8 cellular contexts compared by ENCODE assay signal in genomic region chr20:45044084-45044573, GRCh38. TPM values are rescaled to one million over a fixed set of nuclear protein-coding genes. Genes with fewer than 3 reads are reported as not detected.
A peak's percentile ranks its signal among the peaks of the same experiment; 100 is the strongest.
DNase-seq lines count a peak whose midpoint lies in the region; ATAC-seq and TF ChIP-seq lines count a peak whose summit lies in the region.

No MANE protein-coding gene starts in this region.

- no peak overlapping the region for H3K4me3 ChIP-seq in naive thymus-derived CD4-positive, alpha-beta T cell (ENCODE audit: low read length)

- peak; percentile 74 for DNase-seq in COR-L47 (lab: John Stamatoyannopoulos, UW)
- peak; percentile 64 for DNase-seq in NCI-H2227 treated with DMSO at 0.1 percent for 48 hours (lab: John Stamatoyannopoulos, UW)
- peak; percentile 64 to 71 for DNase-seq in erythroblast (lab: John Stamatoyannopoulos, UW)
- peak in 7 of 9 donors; percentile 27 to 69 (median 60) for DNase-seq in naive thymus-derived CD4-positive, alpha-beta T cell

- H3K4me1 Mint-ChIP-seq in naive thymus-derived CD4-positive, alpha-beta T cell, result peaks cover 34 to 85% (median 75%) of the 10 kb centered on the region in 7 donors

- intact Hi-C loops in naive thymus-derived CD4-positive, alpha-beta T cell (cut with micrococcal nuclease), result loop anchor here (1.0 to 2.0 kb wide), 4 partner anchors 15 to 249 kb away; no protein-coding TSS in a partner anchor

- peak overlapping the region; percentile 84 for H3K27ac ChIP-seq in VCaP
- no peak overlapping the region for H3K27ac ChIP-seq in naive thymus-derived CD4-positive, alpha-beta T cell (ENCODE audit: low read depth, low read length)

- H3K27ac Mint-ChIP-seq in naive thymus-derived CD4-positive, alpha-beta T cell, result peak overlapping the region; percentile 5 to 78 (median 61)

- peak; percentile 64 for ATAC-seq in GM21619 (IDR thresholded peaks at IDR 0.05; ENCODE audit: unreplicated experiment)
- ATAC-seq in naive thymus-derived CD4-positive, alpha-beta T cell, result peak; percentile 92
- ATAC-seq in GM18870 (IDR thresholded peaks at IDR 0.05; ENCODE audit: unreplicated experiment), result no peak
- ATAC-seq in HG03045 (IDR thresholded peaks at IDR 0.05; ENCODE audit: unreplicated experiment), result no peak

- no peaks in the 10 kb centered on the region for H3K27me3 ChIP-seq in naive thymus-derived CD4-positive, alpha-beta T cell (ENCODE audit: control insufficient read depth in 2 of 2, insufficient read depth in 2 of 2, low read length in 2 of 2)

- CTCF ChIA-PET in naive thymus-derived CD4-positive, alpha-beta T cell (lab: Charles Lee), result interaction anchor here (0.7 to 3.2 kb wide), 15 partner anchors 9 to 250 kb away, joined by 3 to 33 read pairs (median 4); no protein-coding TSS in a partner anchor

- peak; percentile 96 for TF ChIP-seq CTCF in VCaP (conservative IDR thresholded peaks at IDR 0.05)

- H3K9me3 ChIP-seq in naive thymus-derived CD4-positive, alpha-beta T cell (ENCODE audit: control insufficient read depth in 2 of 3, low read length in 3 of 3), result no peaks in the 10 kb centered on the region

- H3K27me3 Mint-ChIP-seq in naive thymus-derived CD4-positive, alpha-beta T cell, result no peaks in the 10 kb centered on the region

- H3K36me3 ChIP-seq in naive thymus-derived CD4-positive, alpha-beta T cell (ENCODE audit: control insufficient read depth in 2 of 3, insufficient read depth in 3 of 3, low read length in 3 of 3), result peaks cover 0 to 34% (median 0%) of the 10 kb centered on the region in 3 experiments

- POLR2A ChIA-PET in naive thymus-derived CD4-positive, alpha-beta T cell (lab: Charles Lee), result interaction anchor here (0.6 to 1.9 kb wide), 5 partner anchors 9 to 78 kb away, joined by 3 to 7 read pairs (median 4); partner anchors contain the start of gene STK4

- peaks cover 0 to 3% (median 0%) of the 10 kb centered on the region in 11 donors for H3K9me3 Mint-ChIP-seq in naive thymus-derived CD4-positive, alpha-beta T cell

- TF ChIP-seq POLR2A in erythroblast (IDR thresholded peaks at IDR 0.05; ENCODE audit: low read length), result no peak

- peaks cover 14 to 50% (median 33%) of the 10 kb centered on the region in 5 donors for H3K36me3 Mint-ChIP-seq in naive thymus-derived CD4-positive, alpha-beta T cell

- H3K4me3 Mint-ChIP-seq in naive thymus-derived CD4-positive, alpha-beta T cell, result peak overlapping the region in 5 of 10 donors; percentile 0 to 31 (median 0)

- peaks cover 22 to 23% of the 10 kb centered on the region in 2 donors for H3K4me1 ChIP-seq in naive thymus-derived CD4-positive, alpha-beta T cell (ENCODE audit: control insufficient read depth in 2 of 2, insufficient read depth in 2 of 2, low read length in 2 of 2)

RNA-seq across cellular contexts. Expression of gene KCNS1, which starts 56.8 kb away (rescaled TPM):
- under 1 TPM in 1 of 5 experiments, not detected in 4; 0.12 TPM for total RNA-seq in naive thymus-derived CD4-positive, alpha-beta T cell
- polyA plus RNA-seq in naive thymus-derived CD4-positive, alpha-beta T cell, result under 1 TPM; 0.07 to 0.08 TPM

Comparison
In these comparisons a context has a peak if more than half of its experiments do, and no peak if none do; other contexts are left out.
1. ATAC-seq: peak in GM21619 (single experiment) and naive thymus-derived CD4-positive, alpha-beta T cell (single experiment); none in GM18870 (single experiment) and HG03045 (single experiment).
2. Peak in every context shown above with its lines, with median percentiles within 50 percentile points of each other: DNase-seq.